In genomic region chr4:103099691-103100392, GRCh38 we compare ENCODE assay signal across 8 cellular contexts. TPM values are rescaled to one million over a fixed set of nuclear protein-coding genes. Genes with fewer than 3 reads are reported as not detected.
DNase-seq lines count a peak whose midpoint lies in the region; ATAC-seq and TF ChIP-seq lines count a peak whose summit lies in the region.

Gene BDH2, minus strand, starts transcription at chr4:103099834. Its CDS starts 3,580 bp downstream, at chr4:103096254.

- H3K9me3 ChIP-seq in SK-N-SH, result no peaks in the 10 kb centered on the region

- intact Hi-C loops in left ventricle myocardium superior (cut with micrococcal nuclease), result loop anchor here (10.0 kb wide), 1 partner anchor 55 kb away; no protein-coding TSS in a partner anchor

- H2AFZ ChIP-seq in SK-N-SH (ENCODE audit: low read depth), result peak within 1 kb of the TSS; percentile 93

- H3K4me1 ChIP-seq in SK-N-SH (ENCODE audit: control insufficient read depth in 1 of 2, insufficient read depth in 2 of 2, low read depth in 1 of 2, low read length in 1 of 2), result peaks cover 7 to 8% of the 10 kb centered on the region in 2 experiments; a peak in 3 of 4 replicates

- no peaks in the 10 kb centered on the region for H3K36me3 ChIP-seq in SK-N-SH (replicated peaks in 1 of 2; ENCODE audit: control insufficient read depth in 1 of 2, insufficient read depth in 2 of 2, low read length in 1 of 2)

- CTCF ChIA-PET in SK-N-SH (lab: Yijun Ruan, JAX), result interaction anchor here (0.6 to 3.0 kb wide), 28 partner anchors 9 to 672 kb away, joined by 3 to 26 read pairs (median 4); no protein-coding TSS in a partner anchor

- H3K79me2 ChIP-seq in SK-N-SH (ENCODE audit: insufficient read depth), result peaks cover 10% of the 10 kb centered on the region; the same call in 1 of the 2 replicates

- peak within 1 kb of the TSS; percentile 84 for H3K4me2 ChIP-seq in SK-N-SH

- TF ChIP-seq EP300 in SK-N-SH (IDR thresholded peaks at IDR 0.05; ENCODE audit: borderline replicate concordance in 1 of 2, low read depth in 1 of 2, low read length in 1 of 2), result no peak

- H3K9me2 ChIP-seq in SK-N-SH, result no peaks in the 10 kb centered on the region

- no peaks in the 10 kb centered on the region for H4K20me1 ChIP-seq in SK-N-SH (ENCODE audit: insufficient read depth)

- peak within 1 kb of the TSS; percentile 64 for H3K9ac ChIP-seq in SK-N-SH

- peaks cover 3% of the 10 kb centered on the region for H3F3A ChIP-seq in SK-N-SH (replicated peaks; ENCODE audit: insufficient read depth)

- TF ChIP-seq CTCF in 22Rv1 (IDR thresholded peaks at IDR 0.05) (peak; percentile 79), GM12872 (IDR thresholded peaks at IDR 0.05; ENCODE audit: insufficient read depth, low read depth, low read length) (peak; percentile 65), SK-N-SH (IDR thresholded peaks at IDR 0.05) (peak; percentile 73)

- TF ChIP-seq RAD21 in SK-N-SH (IDR thresholded peaks at IDR 0.05; ENCODE audit: low read length), result peak; percentile 89

- peak; percentile 95 for ATAC-seq in HG02642 (IDR thresholded peaks at IDR 0.05; ENCODE audit: poor library complexity, unreplicated experiment)
- ATAC-seq in left ventricle myocardium superior, result peak; percentile 97

- H3K27ac ChIP-seq in 22Rv1 (no peak within 1 kb of the TSS), SK-N-SH (ENCODE audit: low read depth in 2 of 2, low read length in 1 of 2) (peak within 1 kb of the TSS; percentile 53 to 79)

- peak within 1 kb of the TSS; percentile 58 to 62 for H3K4me3 ChIP-seq in SK-N-SH (ENCODE audit: low read depth in 2 of 2, low read length in 1 of 2)

- WGBS in SK-N-SH (ENCODE audit: low lambda C conversion rate), result 13% methylated on average over 11 of the region's 11 CpGs

- POLR2A ChIA-PET in SK-N-SH (lab: Yijun Ruan, JAX), result interaction anchor here (0.6 kb wide), 1 partner anchor 598 kb away, joined by 4 read pairs; no protein-coding TSS in a partner anchor

- H3K27me3 ChIP-seq in SK-N-SH (ENCODE audit: insufficient read depth), result no peaks in the 10 kb centered on the region

- DNase-seq in NAMALWA (ENCODE audit: low spot score) (peak; percentile 94), SK-N-SH (peak; percentile 64), astrocyte of the hippocampus (ENCODE audit: low read depth, low spot score) (peak; percentile 95), left ventricle myocardium superior (no peak), pons (ENCODE audit: low spot score) (peak; percentile 98)

TF ChIP-seq in SK-N-SH, 30 proteins besides CTCF, POLR2A, EP300 and RAD21 (continues in another document):
- no peak for TF ChIP-seq FOXJ3 (CRISPR knock-in tag; IDR thresholded peaks at IDR 0.05)
- TF ChIP-seq MAX (IDR thresholded peaks at IDR 0.05; ENCODE audit: low read depth), result no peak; the same call in 1 of the 2 replicates
- no peak for TF ChIP-seq JUND (IDR thresholded peaks at IDR 0.05)
- TF ChIP-seq IRF3 (IDR thresholded peaks at IDR 0.05; ENCODE audit: low read depth, low read length), result no peak; the same call in 1 of the 2 replicates
- TF ChIP-seq NRF1 (IDR thresholded peaks at IDR 0.05; ENCODE audit: low read depth, low read length), result no peak
- TF ChIP-seq NFIC (IDR thresholded peaks at IDR 0.05; ENCODE audit: borderline replicate concordance), result peak; percentile 58; the same call in 1 of the 2 replicates
- no peak for TF ChIP-seq PBX3 (IDR thresholded peaks at IDR 0.05)
- TF ChIP-seq, protein P1, sequence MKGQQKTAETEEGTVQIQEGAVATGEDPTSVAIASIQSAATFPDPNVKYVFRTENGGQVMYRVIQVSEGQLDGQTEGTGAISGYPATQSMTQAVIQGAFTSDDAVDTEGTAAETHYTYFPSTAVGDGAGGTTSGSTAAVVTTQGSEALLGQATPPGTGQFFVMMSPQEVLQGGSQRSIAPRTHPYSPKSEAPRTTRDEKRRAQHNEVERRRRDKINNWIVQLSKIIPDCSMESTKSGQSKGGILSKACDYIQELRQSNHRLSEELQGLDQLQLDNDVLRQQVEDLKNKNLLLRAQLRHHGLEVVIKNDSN (IDR thresholded peaks at IDR 0.05; ENCODE audit: borderline replicate concordance, low read depth), result no peak
- TF ChIP-seq EZH2phosphoT487 (IDR thresholded peaks at IDR 0.05; ENCODE audit: borderline replicate concordance, low read depth), result no peak
- no peak; the same call in 1 of the 2 replicates for TF ChIP-seq SIN3A (IDR thresholded peaks at IDR 0.05; ENCODE audit: borderline replicate concordance, low read depth, low read length)
- TF ChIP-seq TEAD4 (IDR thresholded peaks at IDR 0.05; ENCODE audit: borderline replicate concordance, insufficient read depth), result no peak
- no peak for TF ChIP-seq GABPA (IDR thresholded peaks at IDR 0.05; ENCODE audit: low read depth)
- TF ChIP-seq RCOR1 (IDR thresholded peaks at IDR 0.05; ENCODE audit: low read length), result no peak
- no peak for TF ChIP-seq GATA2 (CRISPR knock-in tag; IDR thresholded peaks at IDR 0.05)
- no peak for TF ChIP-seq FOSL2 (IDR thresholded peaks at IDR 0.05; ENCODE audit: borderline replicate concordance, low read depth)
- TF ChIP-seq CHD2 (IDR thresholded peaks at IDR 0.05; ENCODE audit: low read length, partially characterized antibody), result peak; percentile 81
- no peak for TF ChIP-seq RXRA (IDR thresholded peaks at IDR 0.05; ENCODE audit: borderline replicate concordance, low read depth)
- TF ChIP-seq SMC3 (IDR thresholded peaks at IDR 0.05; ENCODE audit: low read depth, low read length), result peak; percentile 46
- TF ChIP-seq TAF1 (IDR thresholded peaks at IDR 0.05; ENCODE audit: borderline replicate concordance, low read depth, low read length), result 0 out of 2 replicates have a peak, but pooled peaks have one; percentile 31
- TF ChIP-seq REST (IDR thresholded peaks at IDR 0.05; ENCODE audit: low read depth, low read length), result no peak
- no peak for TF ChIP-seq USF2 (IDR thresholded peaks at IDR 0.05; ENCODE audit: borderline replicate concordance, low read depth, low read length)
- no peak for TF ChIP-seq RFX5 (IDR thresholded peaks at IDR 0.05; ENCODE audit: low read length)
- no peak for TF ChIP-seq MEF2A (IDR thresholded peaks at IDR 0.05; ENCODE audit: borderline replicate concordance, low read depth)
- TF ChIP-seq POLR2AphosphoS5 (IDR thresholded peaks at IDR 0.05; ENCODE audit: low read depth, low read length), result peak; percentile 80

RNA-seq across cellular contexts. Expression of gene BDH2, which starts in this region (rescaled TPM):
- polyA plus RNA-seq in SK-N-SH (2012; rRNA removed), result 57.8 and 95.4 TPM in 2 replicates
- polyA plus RNA-seq in SK-N-SH (2012; cell fraction: cytosol; rRNA removed), result 56.8 and 57.6 TPM in 2 replicates
- polyA plus RNA-seq in SK-N-SH (2012; cell fraction: nucleus; rRNA removed), result 121 and 237 TPM in 2 replicates
- total RNA-seq in left ventricle myocardium superior, result 25.6 TPM
